ENCODE assay signal across 11 cellular contexts in genomic region chr19:4908781-4909171, GRCh38. TPM values are rescaled to one million over a fixed set of nuclear protein-coding genes. Genes with fewer than 3 reads are reported as not detected.
DNase-seq lines count a peak whose midpoint lies in the region; ATAC-seq and TF ChIP-seq lines count a peak whose summit lies in the region.
"Had no signal": no experiment of that assay in that cellular context is flagged by ENCODE, and none has a peak within 500 bp of the region (broad histone marks: within the 10 kb centered on the region; RNA-seq: fewer than 3 reads in every experiment).

No MANE protein-coding gene starts in this region.

- no peaks in the 10 kb centered on the region for H3K27me3 Mint-ChIP-seq in activated T-cell treated with anti-CD3 and anti-CD28 coated beads, Interleukin-2, amount 50 U/mL, for 24 hours
- H3K27me3 Mint-ChIP-seq in stimulated activated naive B cell treated with anti-CD40 and anti-IgM and Interleukin-4, amounts not matched to agents 10 μg/mL and 1 μg/mL and 100 μg/mL, for 72 hours = no peaks in the 10 kb centered on the region

- TF ChIP-seq POLR2A in esophagus muscularis mucosa (IDR thresholded peaks at IDR 0.05; ENCODE audit: low read depth) = no peak

- H3K4me1 ChIP-seq in esophagus muscularis mucosa = peaks cover 17 to 34% (median 32%) of the 10 kb centered on the region in 4 donors

- TF ChIP-seq CTCF in RWPE1 (conservative IDR thresholded peaks at IDR 0.05; ENCODE audit: low read depth) = no peak
- no peak for TF ChIP-seq CTCF in esophagus muscularis mucosa (IDR thresholded peaks at IDR 0.05)

- peak overlapping the region in 3 of 4 donors; percentile 62 to 93 (median 74) for H3K4me3 ChIP-seq in esophagus muscularis mucosa

- peak overlapping the region; percentile 89 for H3K4me3 Mint-ChIP-seq in activated T-cell treated with anti-CD3 and anti-CD28 coated beads, Interleukin-2, amount 50 U/mL, for 24 hours
- H3K4me3 Mint-ChIP-seq in stimulated activated naive B cell treated with anti-CD40 and anti-IgM and Interleukin-4, amounts not matched to agents 10 μg/mL and 1 μg/mL and 100 μg/mL, for 72 hours = peak overlapping the region; percentile 73 to 83

- H3K27ac Mint-ChIP-seq in activated T-cell treated with anti-CD3 and anti-CD28 coated beads, Interleukin-2, amount 50 U/mL, for 24 hours = peak overlapping the region; percentile 74
- H3K27ac Mint-ChIP-seq in stimulated activated naive B cell treated with anti-CD40 and anti-IgM and Interleukin-4, amounts not matched to agents 10 μg/mL and 1 μg/mL and 100 μg/mL, for 72 hours = no peak overlapping the region

- peak overlapping the region; percentile 94 for H3K27ac ChIP-seq in RWPE1
- no peak overlapping the region for H3K27ac ChIP-seq in esophagus muscularis mucosa (replicated peaks in 1 of 4)
- H3K27ac ChIP-seq: coronary artery had no signal

- H3K4me1 Mint-ChIP-seq in activated T-cell treated with anti-CD3 and anti-CD28 coated beads, Interleukin-2, amount 50 U/mL, for 24 hours (ENCODE audit: low read depth) = peaks cover 46% of the 10 kb centered on the region
- peaks cover 30 to 48% of the 10 kb centered on the region in 2 donors for H3K4me1 Mint-ChIP-seq in stimulated activated naive B cell treated with anti-CD40 and anti-IgM and Interleukin-4, amounts not matched to agents 10 μg/mL and 1 μg/mL and 100 μg/mL, for 72 hours

- TF ChIP-seq EP300 in esophagus muscularis mucosa (IDR thresholded peaks at IDR 0.05) = no peak

- CTCF ChIA-PET in RWPE1 (lab: Yijun Ruan, JAX) = no interaction called here

- peak; percentile 42 for DNase-seq in activated T-cell treated with anti-CD3 and anti-CD28 coated beads, Interleukin-2, amount 50 U/mL, for 24 hours
- DNase-seq in activated T-cell treated with anti-CD3 and anti-CD28 coated beads for 4 hours (no peak), RWPE1 (ENCODE audit: low spot score) (no peak), esophagus muscularis mucosa (ENCODE audit: extremely low spot score) (no peak), C1 segment of cervical spinal cord (lab: John Stamatoyannopoulos, UW) (no peak)
- no peak for DNase-seq in stimulated activated naive B cell treated with anti-CD40 and anti-IgM and Interleukin-4, amounts not matched to agents 10 μg/mL and 1 μg/mL and 100 μg/mL, for 72 hours
- DNase-seq: activated CD4-positive, alpha-beta T cell treated with anti-CD3 and anti-CD28 coated beads, Interleukin-2, amount 50 U/mL, for 1 hour had no signal

- no peaks in the 10 kb centered on the region for H3K9me3 ChIP-seq in esophagus muscularis mucosa

- ATAC-seq in stimulated activated naive B cell treated with anti-CD40 and anti-IgM and Interleukin-4, amounts not matched to agents 10 μg/mL and 1 μg/mL and 100 μg/mL, for 72 hours (replicated peaks) = no peak
- no peak for ATAC-seq in GM19397 (IDR thresholded peaks at IDR 0.05; ENCODE audit: unreplicated experiment)
- ATAC-seq in GM21390 (IDR thresholded peaks at IDR 0.05; ENCODE audit: unreplicated experiment) = no peak

- peaks cover 36% of the 10 kb centered on the region for H3K36me3 Mint-ChIP-seq in activated T-cell treated with anti-CD3 and anti-CD28 coated beads, Interleukin-2, amount 50 U/mL, for 24 hours (ENCODE audit: low read depth)
- H3K36me3 Mint-ChIP-seq in stimulated activated naive B cell treated with anti-CD40 and anti-IgM and Interleukin-4, amounts not matched to agents 10 μg/mL and 1 μg/mL and 100 μg/mL, for 72 hours = peaks cover 15 to 16% of the 10 kb centered on the region in 2 donors

- H3K36me3 ChIP-seq in esophagus muscularis mucosa = no peaks in the 10 kb centered on the region

- H3K9me3 Mint-ChIP-seq in activated T-cell treated with anti-CD3 and anti-CD28 coated beads, Interleukin-2, amount 50 U/mL, for 24 hours = no peaks in the 10 kb centered on the region
- no peaks in the 10 kb centered on the region for H3K9me3 Mint-ChIP-seq in stimulated activated naive B cell treated with anti-CD40 and anti-IgM and Interleukin-4, amounts not matched to agents 10 μg/mL and 1 μg/mL and 100 μg/mL, for 72 hours

- peaks cover 0 to 24% (median 8%) of the 10 kb centered on the region in 4 donors for H3K27me3 ChIP-seq in esophagus muscularis mucosa

- intact Hi-C loops in esophagus muscularis mucosa (cut with DNase I) = no loop called here

- POLR2A ChIA-PET in RWPE1 (lab: Yijun Ruan, JAX; ENCODE audit: low non-redundant PET) = interaction anchor here (0.6 to 0.7 kb wide), 2 partner anchors 20 to 48 kb away, joined by 3 to 4 read pairs; no protein-coding TSS in a partner anchor

- 81% methylated on average over 9 of the region's 17 CpGs for WGBS in esophagus muscularis mucosa

RNA-seq across cellular contexts. Expression of gene UHRF1, which starts 0.5 kb away (rescaled TPM):
- 1 to 10 TPM in 1 of 4 donors, under 1 TPM in 3; 0.33 to 1.2 (median 0.64) TPM for total RNA-seq in esophagus muscularis mucosa

RNA-seq across cellular contexts. Expression of gene ARRDC5, which starts 6.1 kb away (rescaled TPM):
- under 1 TPM in 1 of 4 donors, not detected in 3; 0.26 TPM for total RNA-seq in esophagus muscularis mucosa
- total RNA-seq: renal cortical epithelial cell had no signal

RNA-seq across cellular contexts. Expression of gene PLIN3, which starts 41.3 kb away (rescaled TPM):
- 10 to 100 TPM; 15.4 to 69.0 (median 51.1) TPM for total RNA-seq in esophagus muscularis mucosa
